Comparison of ENCODE assay signal across 15 cellular contexts in genomic region chr20:37277253-37277593, GRCh38. TPM values are rescaled to one million over a fixed set of nuclear protein-coding genes. Genes with fewer than 3 reads are reported as not detected.
A peak's percentile ranks its signal among the peaks of the same experiment; 100 is the strongest.
DNase-seq lines count a peak whose midpoint lies in the region; ATAC-seq, FAIRE-seq and TF ChIP-seq lines count a peak whose summit lies in the region.
"Had no signal": no experiment of that assay in that cellular context is flagged by ENCODE, and none has a peak within 500 bp of the region (broad histone marks: within the 10 kb centered on the region; RNA-seq: fewer than 3 reads in every experiment).

No MANE protein-coding gene starts in this region.

- H3K9me3 ChIP-seq in OCI-LY7 (ENCODE audit: low read length) (no peaks in the 10 kb centered on the region), HepG2 (ENCODE audit: low read length) (no peaks in the 10 kb centered on the region), spleen (no peaks in the 10 kb centered on the region)
- H3K9me3 ChIP-seq: upper lobe of right lung had no signal

- in situ Hi-C loops in GM13976 (cut with MboI; ENCODE audit: low sequenced_read_pairs, unreplicated experiment): loop anchor here (10.0 kb wide), 1 partner anchor 108 kb away; no protein-coding TSS in a partner anchor
- in situ Hi-C loops in HepG2 (cut with HindIII; ENCODE audit: extremely low pct_ligation_motif_present, low pct_unique_long_range_greater_than_20kb): no loop called here

- H3K36me3 ChIP-seq in OCI-LY7 (ENCODE audit: insufficient read depth, low read length): no peaks in the 10 kb centered on the region
- H3K36me3 ChIP-seq in HepG2 (replicated peaks in 1 of 2; ENCODE audit: control insufficient read depth in 1 of 2, insufficient read depth in 2 of 2, low read length in 2 of 2): no peaks in the 10 kb centered on the region
- H3K36me3 ChIP-seq in spleen: no peaks in the 10 kb centered on the region
- H3K36me3 ChIP-seq: brain microvascular endothelial cell, upper lobe of right lung had no signal

- H3K27me3 ChIP-seq in HepG2 (ENCODE audit: control insufficient read depth in 1 of 2, insufficient read depth in 2 of 2, low read length in 2 of 2) (no peaks in the 10 kb centered on the region; a peak in 2 of 5 replicates), spleen (replicated peaks in 1 of 7) (peaks cover 0 to 1% (median 0%) of the 10 kb centered on the region in 7 donors)
- H3K27me3 ChIP-seq: brain microvascular endothelial cell, upper lobe of right lung had no signal

- ATAC-seq in HepG2 (no peak), HG02759 (IDR thresholded peaks at IDR 0.05; ENCODE audit: unreplicated experiment) (no peak)

- DNase-seq in GM13976 (ENCODE audit: low spot score) (peak; percentile 75), OCI-LY7 (ENCODE audit: low spot score) (no peak), HepG2 (ENCODE audit: low spot score) (no peak), spleen (no peak), NCI-H1092 treated with DMSO at 0.1 percent for 48 hours (lab: John Stamatoyannopoulos, UW) (no peak), NCI-H2171 (lab: John Stamatoyannopoulos, UW) (no peak)
- no peak for DNase-seq in activated effector memory CD4-positive, alpha-beta T cell treated with anti-CD3 and anti-CD28 coated beads, Interleukin-2, amount 50 U/mL, for 16 hours
- DNase-seq: activated gamma-delta T cell, upper lobe of right lung had no signal

- BruUV-seq in OCI-LY7 (replicated peaks; lab: Mats Ljungman, UMichigan): no TSS peak
- no TSS peak for BruUV-seq in HepG2 (replicated peaks; lab: Mats Ljungman, UMichigan)

- H3K9me2 ChIP-seq in OCI-LY7 (ENCODE audit: insufficient read depth, low read length): no peaks in the 10 kb centered on the region

- TF ChIP-seq RAD21 in HepG2 (CRISPR knock-in tag; IDR thresholded peaks at IDR 0.05): no peak

- no peaks in the 10 kb centered on the region for H4K20me1 ChIP-seq in OCI-LY7 (ENCODE audit: insufficient read depth, low read length)
- H4K20me1 ChIP-seq in HepG2 (ENCODE audit: insufficient read depth, low read length): no peaks in the 10 kb centered on the region

- intact Hi-C loops in OCI-LY7 (cut with micrococcal nuclease; ENCODE audit: unreplicated experiment) (no loop called here), HepG2 (cut with micrococcal nuclease; ENCODE audit: unreplicated experiment) (no loop called here), spleen (cut with DNase I; ENCODE audit: low total_unique reads) (loop anchor here (10.0 kb wide), 1 partner anchor 108 kb away; no protein-coding TSS in a partner anchor)

- H3K4me1 ChIP-seq in OCI-LY7 (ENCODE audit: insufficient read depth, low read length, poor library complexity, severe bottlenecking) (peaks cover 47% of the 10 kb centered on the region), HepG2 (ENCODE audit: insufficient read depth, low read length) (peaks cover 59% of the 10 kb centered on the region), spleen (peaks cover 6 to 54% (median 35%) of the 10 kb centered on the region in 6 donors)

- peak overlapping the region; percentile 36 for H3K4me2 ChIP-seq in OCI-LY7 (ENCODE audit: low read length)
- peak overlapping the region; percentile 75 for H3K4me2 ChIP-seq in HepG2 (ENCODE audit: low read depth, low read length)

- H2AFZ ChIP-seq in OCI-LY7 (ENCODE audit: low read length): peak overlapping the region; percentile 50; the same call in 1 of the 2 replicates
- H2AFZ ChIP-seq in HepG2 (ENCODE audit: low read length): no peak overlapping the region

- H3K9ac ChIP-seq in HepG2 (ENCODE audit: insufficient read depth, low read depth, low read length): peak overlapping the region; percentile 24; the same call in 1 of the 2 replicates

- FAIRE-seq in HepG2 (lab: Jason Lieb, UNC): no peak

- H3K4me3 ChIP-seq in OCI-LY7 (ENCODE audit: low read depth, low read length, poor library complexity, severe bottlenecking): no peak overlapping the region
- peak overlapping the region in 1 of 3 experiments; percentile 43; a peak in 2 of 6 replicates for H3K4me3 ChIP-seq in HepG2 (replicated peaks in 1 of 3; ENCODE audit: insufficient read depth in 1 of 3, low read depth in 2 of 3, low read length in 3 of 3)
- no peak overlapping the region for H3K4me3 ChIP-seq in spleen
- H3K4me3 ChIP-seq: upper lobe of right lung had no signal

- POLR2A ChIA-PET in OCI-LY7 (lab: Charles Lee): interaction anchor here (0.5 to 3.2 kb wide), 6 partner anchors 10 to 271 kb away, joined by 3 to 16 read pairs (median 3); partner anchors contain the start of gene MANBAL
- POLR2A ChIA-PET in HepG2 (lab: Yijun Ruan, JAX): interaction anchor here (1.2 to 2.2 kb wide), 5 partner anchors 9 to 251 kb away, joined by 3 to 15 read pairs (median 3); partner anchors contain the start of gene MANBAL

- TF ChIP-seq CTCF in GM13976 (IDR thresholded peaks at IDR 0.05; ENCODE audit: borderline replicate concordance, control extremely low read depth, extremely low read depth, insufficient read depth, missing control alignments): no peak
- TF ChIP-seq CTCF in OCI-LY7 (conservative IDR thresholded peaks at IDR 0.05; ENCODE audit: low read length): no peak
- no peak for TF ChIP-seq CTCF in HepG2 (CRISPR knock-in tag; IDR thresholded peaks at IDR 0.05)
- TF ChIP-seq CTCF in spleen (IDR thresholded peaks at IDR 0.05 in 8 of 11, conservative IDR thresholded peaks at IDR 0.05 in 3 of 11): no peak

- CTCF ChIA-PET in OCI-LY7 (lab: Charles Lee; ENCODE audit: unreplicated experiment): no interaction called here
- CTCF ChIA-PET in HepG2 (lab: Yijun Ruan, JAX; ENCODE audit: low intra/inter-chr PET ratio, low total read pairs): no interaction called here

- TF ChIP-seq POLR2A in HepG2 (IDR thresholded peaks at IDR 0.05; ENCODE audit: insufficient read depth in 1 of 2, low read depth in 2 of 2, low read length in 2 of 2) (no peak), spleen (IDR thresholded peaks at IDR 0.05) (no peak)

- H3K27ac ChIP-seq in OCI-LY7 (ENCODE audit: low read depth, low read length, poor library complexity, severe bottlenecking) (no peak overlapping the region), HepG2 (ENCODE audit: extremely low read length, insufficient read depth, low read length) (no peak overlapping the region), spleen (peak overlapping the region in 5 of 8 donors; percentile 6 to 75 (median 69))
- H3K27ac ChIP-seq: brain microvascular endothelial cell, C4-2B, upper lobe of right lung had no signal

- WGBS in HepG2 (ENCODE audit: low lambda C conversion rate): 30% methylated on average over 2 of the region's 2 CpGs
- 30 to 51% (median 37%) methylated on average over 2 of the region's 2 CpGs for WGBS in spleen, 5 donors

- no peak for TF ChIP-seq EP300 in HepG2 (IDR thresholded peaks at IDR 0.05; ENCODE audit: low read depth in 2 of 2, low read length in 2 of 2)
- no peak for TF ChIP-seq EP300 in HepG2 (CRISPR knock-in tag; IDR thresholded peaks at IDR 0.05; ENCODE audit: borderline replicate concordance)

- no peaks in the 10 kb centered on the region for H3K79me2 ChIP-seq in OCI-LY7 (ENCODE audit: insufficient read depth, low read depth, low read length)
- no peaks in the 10 kb centered on the region for H3K79me2 ChIP-seq in HepG2 (ENCODE audit: insufficient read depth, low read length)

RNA-seq across cellular contexts. Expression of gene MANBAL, which starts 12.2 kb away (rescaled TPM):
- 2.7 and 5.7 TPM in 2 replicates for total RNA-seq in OCI-LY7 (2014; rRNA removed; shearing (Covaris generic))
- 12.7 and 13.0 TPM in 2 replicates for total RNA-seq in OCI-LY7 (2022)
- total RNA-seq in HepG2 (2016; rRNA removed; fragmentation: Illumina TruSeq; extraction: Trizol): 16.5 and 18.6 TPM in 2 replicates
- 10.8 and 15.2 TPM in 2 replicates for total RNA-seq in HepG2 (2016; cell fraction: cytosol; rRNA removed; fragmentation: Illumina TruSeq; extraction: Trizol; ENCODE audit: low read depth)
- 15.1 and 16.2 TPM in 2 replicates for total RNA-seq in HepG2 (2016; cell fraction: insoluble cytoplasmic fraction; rRNA removed; fragmentation: Illumina TruSeq; extraction: Trizol)
- total RNA-seq in HepG2 (2016; cell fraction: membrane; rRNA removed; fragmentation: Illumina TruSeq; extraction: Trizol): 25.3 and 29.5 TPM in 2 replicates
- total RNA-seq in HepG2 (2016; cell fraction: nucleus; rRNA removed; fragmentation: Illumina TruSeq; extraction: Trizol): 15.3 and 19.6 TPM in 2 replicates
- 70.2 and 74.1 TPM in 2 replicates for polyA plus RNA-seq in HepG2 (2011; rRNA removed)
- 93.3 and 98.4 TPM in 2 replicates for polyA plus RNA-seq in HepG2 (2011; cell fraction: cytosol; rRNA removed)
- polyA plus RNA-seq in HepG2 (2011; cell fraction: nucleus; rRNA removed): 35.2 and 44.3 TPM in 2 replicates
- 45.7 and 46.8 TPM in 2 replicates for polyA plus RNA-seq in HepG2 (2012)
- polyA plus RNA-seq in HepG2 (2016; cell fraction: cytosol; fragmentation: Illumina TruSeq; extraction: Trizol; ENCODE audit: low read depth): 48.1 and 71.4 TPM in 2 replicates
- polyA plus RNA-seq in HepG2 (2016; cell fraction: insoluble cytoplasmic fraction; fragmentation: Illumina TruSeq; extraction: Trizol; ENCODE audit: low read depth): 55.8 and 57.5 TPM in 2 replicates
- polyA plus RNA-seq in HepG2 (2016; cell fraction: membrane; fragmentation: Illumina TruSeq; extraction: Trizol; ENCODE audit: low read depth): 67.6 and 91.3 TPM in 2 replicates
- 68.3 and 69.5 TPM in 2 replicates for polyA plus RNA-seq in HepG2 (2016; cell fraction: nucleus; fragmentation: Illumina TruSeq; extraction: Trizol; ENCODE audit: insufficient read depth, low read depth)
- polyA minus RNA-seq in HepG2 (2011; rRNA and poly(A)+ RNA removed; ENCODE audit: low replicate concordance): 47.1 and 62.0 TPM in 2 replicates
- 11.5 and 14.7 TPM in 2 replicates for polyA minus RNA-seq in HepG2 (2011; cell fraction: cytosol; rRNA and poly(A)+ RNA removed)
- polyA minus RNA-seq in HepG2 (2011; cell fraction: nucleus; rRNA and poly(A)+ RNA removed): 7.6 and 12.7 TPM in 2 replicates
- 10 to 100 TPM; 10.7 to 24.7 (median 18.1) TPM for total RNA-seq in spleen
- polyA plus RNA-seq in spleen: 10 to 100 TPM; 30.2 to 33.0 (median 32.3) TPM

RNA-seq across cellular contexts. Expression of gene GHRH, which starts 15.6 kb away (rescaled TPM):
- total RNA-seq in OCI-LY7 (2014; rRNA removed; shearing (Covaris generic)): not detected in 2 replicates
- total RNA-seq in OCI-LY7 (2022) (not detected in 2 replicates), HepG2 (2016; rRNA removed; fragmentation: Illumina TruSeq; extraction: Trizol) (not detected in 2 replicates), spleen (not detected)
- not detected in 2 replicates for total RNA-seq in HepG2 (2016; cell fraction: cytosol; rRNA removed; fragmentation: Illumina TruSeq; extraction: Trizol; ENCODE audit: low read depth)
- not detected in 2 replicates for total RNA-seq in HepG2 (2016; cell fraction: insoluble cytoplasmic fraction; rRNA removed; fragmentation: Illumina TruSeq; extraction: Trizol)
- total RNA-seq in HepG2 (2016; cell fraction: membrane; rRNA removed; fragmentation: Illumina TruSeq; extraction: Trizol): not detected in 2 replicates
- total RNA-seq in HepG2 (2016; cell fraction: nucleus; rRNA removed; fragmentation: Illumina TruSeq; extraction: Trizol): not detected in 2 replicates
- polyA plus RNA-seq in HepG2 (2011; rRNA removed) (not detected in 2 replicates), spleen (not detected)
- polyA plus RNA-seq in HepG2 (2011; cell fraction: cytosol; rRNA removed): not detected in 2 replicates
- not detected in 2 replicates for polyA plus RNA-seq in HepG2 (2011; cell fraction: nucleus; rRNA removed)
- polyA plus RNA-seq in HepG2 (2012): not detected in 2 replicates
- not detected in 2 replicates for polyA plus RNA-seq in HepG2 (2016; cell fraction: cytosol; fragmentation: Illumina TruSeq; extraction: Trizol; ENCODE audit: low read depth)
- polyA plus RNA-seq in HepG2 (2016; cell fraction: insoluble cytoplasmic fraction; fragmentation: Illumina TruSeq; extraction: Trizol; ENCODE audit: low read depth): not detected in 2 replicates
- polyA plus RNA-seq in HepG2 (2016; cell fraction: membrane; fragmentation: Illumina TruSeq; extraction: Trizol; ENCODE audit: low read depth): not detected in 2 replicates
- polyA plus RNA-seq in HepG2 (2016; cell fraction: nucleus; fragmentation: Illumina TruSeq; extraction: Trizol; ENCODE audit: insufficient read depth, low read depth): not detected in 2 replicates
- not detected in 2 replicates for polyA minus RNA-seq in HepG2 (2011; rRNA and poly(A)+ RNA removed; ENCODE audit: low replicate concordance)
- not detected in 2 replicates for polyA minus RNA-seq in HepG2 (2011; cell fraction: cytosol; rRNA and poly(A)+ RNA removed)
- polyA minus RNA-seq in HepG2 (2011; cell fraction: nucleus; rRNA and poly(A)+ RNA removed): not detected in 2 replicates
- total RNA-seq: lung microvascular endothelial cell, M059J, SK-MEL-5, upper lobe of right lung had no signal

Comparison
In these comparisons a context has a peak if more than half of its experiments do, and no peak if none do; other contexts are left out.
1. H3K27ac ChIP-seq: peak in spleen (5 of 8); none in OCI-LY7 (single experiment) and HepG2 (single experiment).